8 cellular contexts compared by ENCODE assay signal in the genomic region with DNA sequence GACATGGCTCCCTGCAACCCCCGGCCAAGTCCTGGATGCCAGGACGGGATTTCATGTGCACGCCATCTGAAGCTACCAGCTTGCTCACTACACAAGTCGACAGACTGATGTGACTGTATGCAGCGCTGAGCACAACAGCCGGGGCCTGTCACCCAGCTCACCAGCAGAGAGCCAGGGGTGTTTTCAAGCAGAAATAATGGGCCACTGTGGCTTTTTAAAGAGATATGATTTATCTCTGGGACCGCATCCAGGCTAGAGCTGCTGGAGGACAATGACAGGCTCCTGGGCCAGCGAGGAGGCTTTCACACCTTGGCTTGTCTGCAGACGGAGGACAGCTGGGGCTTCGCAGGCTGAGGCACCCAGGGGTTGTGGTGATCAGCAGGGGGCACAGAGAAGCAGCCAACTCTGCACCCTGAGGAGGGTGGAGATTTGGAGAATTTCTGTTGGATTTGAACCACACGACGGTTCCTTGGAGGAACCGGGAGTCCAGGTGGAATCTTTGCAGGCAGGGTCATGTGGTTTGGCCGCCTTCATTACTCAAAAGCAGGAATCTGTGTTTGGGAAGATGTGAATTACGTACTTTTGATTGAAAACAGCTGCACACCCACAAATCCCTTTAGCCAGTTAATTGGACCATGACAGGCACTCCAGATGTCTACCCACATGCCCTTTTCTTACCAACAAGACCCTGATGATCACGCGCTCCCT.
DNase-seq lines count a peak whose midpoint lies in the region; ATAC-seq, FAIRE-seq and TF ChIP-seq lines count a peak whose summit lies in the region.
"Not testable (repeated sequence)": the region's sequence is repeated elsewhere in the genome, so short reads cannot be mapped to it uniquely, and the experiment has no call there.

No MANE protein-coding gene starts in this region.

- not testable (repeated sequence) for H3K27me3 ChIP-seq in lung (ENCODE audit: control insufficient read depth, insufficient read depth)

- intact Hi-C loops in cardiac septum (cut with DNase I): not testable (repeated sequence)

- H3K4me1 ChIP-seq in lung (ENCODE audit: control insufficient read depth in 2 of 2, insufficient read depth in 2 of 2, low read length in 2 of 2): not testable (repeated sequence)

- FAIRE-seq in RCC 7860 (lab: Jason Lieb, UNC): peak; percentile 59
- peak; percentile 30 for FAIRE-seq in urothelium cell line (lab: Jason Lieb, UNC)

- H3K27ac ChIP-seq in lung (ENCODE audit: low read depth in 1 of 2, low read length in 1 of 2): not testable (repeated sequence)

- peak; percentile 36 for ATAC-seq in lung (ENCODE audit: insufficient read depth, low FRiP score)

- H3K36me3 ChIP-seq in lung (ENCODE audit: control insufficient read depth in 2 of 2, insufficient read depth in 2 of 2, low read length in 2 of 2): not testable (repeated sequence)

- not testable (repeated sequence) for H3K9me3 ChIP-seq in lung (ENCODE audit: control insufficient read depth in 2 of 2, insufficient read depth in 1 of 2, low read length in 1 of 2)

- DNase-seq in AG10803 (ENCODE audit: low read depth) (peak; percentile 59), GM04504 (ENCODE audit: low read depth) (peak; percentile 11), NCI-H1694 treated with DMSO at 0.1 percent for 48 hours (lab: John Stamatoyannopoulos, UW) (peak; percentile 91), cerebellar cortex (ENCODE audit: low spot score) (peak; percentile 21), cardiac septum (ENCODE audit: low spot score) (peak; percentile 59)
- not testable (repeated sequence) for DNase-seq in RCC 7860 (ENCODE audit: low spot score); lung (ENCODE audit: low spot score); urothelium cell line (ENCODE audit: low spot score)

- not testable (repeated sequence) for H3K4me3 ChIP-seq in AG10803 (ENCODE audit: low read length); lung

- WGBS in lung, 2 donors: 74 to 83% methylated on average over 17 of the region's 17 CpGs

- TF ChIP-seq CTCF in AG10803 (conservative IDR thresholded peaks at IDR 0.05; ENCODE audit: low read length); lung (IDR thresholded peaks at IDR 0.05; ENCODE audit: control extremely low read depth, extremely low read depth): not testable (repeated sequence)
